In the genomic region with DNA sequence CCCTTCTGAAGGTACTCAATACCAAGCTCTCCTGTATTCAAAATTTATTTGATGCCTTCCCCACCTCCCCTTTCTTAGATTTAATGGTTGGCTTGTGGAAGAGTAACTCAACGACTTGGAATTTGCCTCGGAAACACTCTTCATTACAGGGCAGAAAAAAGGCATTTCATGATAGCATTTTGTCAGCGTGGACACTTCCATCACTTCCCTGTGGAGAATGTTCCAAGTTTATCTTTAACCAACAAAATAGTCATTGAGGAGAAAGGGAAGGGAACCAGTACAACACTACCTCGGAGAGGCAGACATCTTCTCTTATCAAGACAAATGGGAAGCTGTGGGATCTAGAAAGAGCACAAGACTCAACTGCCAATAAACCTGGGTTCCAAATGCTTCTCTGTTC, we compare ENCODE assay signal across 14 cellular contexts.
"Had no signal": no experiment of that assay in that cellular context is flagged by ENCODE, and none has a peak within 500 bp of the region (broad histone marks: within the 10 kb centered on the region; RNA-seq: fewer than 3 reads in every experiment).

No MANE protein-coding gene starts in this region.

- ATAC-seq: natural killer cell; SK-N-SH treated with all-trans-retinoic acid at 6 μM for 48 hours; stimulated activated naive CD8-positive, alpha-beta T cell treated with anti-CD3 and anti-CD28 coated beads, Interleukin-15, Interleukin-2, amounts not matched to agents 100 U/mL and 50 U/mL, for 24 hours had no signal

- DNase-seq: activated CD4-positive, alpha-beta T cell treated with anti-CD3 and anti-CD28 coated beads, Interleukin-2, amount 50 U/mL, for 1 hour; activated CD4-positive, CD25-positive, alpha-beta regulatory T cell; activated naive CD4-positive, alpha-beta T cell treated with anti-CD3 and anti-CD28 coated beads, Interleukin-2, amount 50 U/mL, for 16 hours; activated T-cell treated with anti-CD3 and anti-CD28 coated beads, Interleukin-2, amount 50 U/mL, for 1 hour; anterior cingulate cortex; esophagus squamous epithelium; foreskin melanocyte; natural killer cell; stimulated activated CD4-positive, alpha-beta T cell treated with anti-CD3 and anti-CD28 coated beads, Interleukin-4, amount 100 ng/mL, for 1 hour; stimulated activated CD8-positive, alpha-beta memory T cell treated with anti-CD3 and anti-CD28 coated beads, Interleukin-4, amount 100 ng/mL, for 48 hours; stimulated activated naive CD8-positive, alpha-beta T cell treated with anti-CD3 and anti-CD28 coated beads, Interleukin-15, Interleukin-2, amounts not matched to agents 100 U/mL and 50 U/mL, for 24 hours; T-helper 2 cell; upper lobe of left lung had no signal

- H3K36me3 Mint-ChIP-seq: natural killer cell had no signal

- H3K9me3 Mint-ChIP-seq: natural killer cell had no signal

- H3K4me3 Mint-ChIP-seq: natural killer cell had no signal

- H3K27ac Mint-ChIP-seq: natural killer cell had no signal
